Comparison of ENCODE assay signal across 10 cellular contexts in genomic region chr10:33772370-33773331, GRCh38.
DNase-seq lines count a peak whose midpoint lies in the region; ATAC-seq, FAIRE-seq and TF ChIP-seq lines count a peak whose summit lies in the region.
"Had no signal": no experiment of that assay in that cellular context is flagged by ENCODE, and none has a peak within 500 bp of the region (broad histone marks: within the 10 kb centered on the region; RNA-seq: fewer than 3 reads in every experiment).

No MANE protein-coding gene starts in this region.

- no peak overlapping the region for H3K4me2 ChIP-seq in GM23248 (ENCODE audit: unreplicated experiment)
- peak overlapping the region; percentile 78 for H3K4me2 ChIP-seq in neural progenitor cell

- H3K9ac ChIP-seq in GM23248 = no peak overlapping the region
- H3K9ac ChIP-seq in neural progenitor cell = no peak overlapping the region

- CTCF ChIA-PET in activated naive CD4-positive, alpha-beta T cell treated with anti-CD3 and anti-CD28 coated beads, Interleukin-2, amount 10 ng/mL, durations not matched to agents 7 days and 5 days (lab: Charles Lee) = no interaction called here

- H3K9me3 ChIP-seq in GM23248 (ENCODE audit: low read depth) (no peaks in the 10 kb centered on the region), neural progenitor cell (ENCODE audit: low read depth) (no peaks in the 10 kb centered on the region)
- H3K9me3 ChIP-seq: mucosa of descending colon had no signal

- DNase-seq in GM23248 = peak; percentile 11
- DNase-seq in NCI-H526 treated with DMSO at 0.1 percent for 48 hours (lab: John Stamatoyannopoulos, UW) = peak; percentile 93
- DNase-seq in fibroblast of the aortic adventitia (ENCODE audit: low read depth) = peak; percentile 46
- peak; percentile 84 for DNase-seq in neural progenitor cell (ENCODE audit: low spot score)
- no peak for DNase-seq in H54 (ENCODE audit: insufficient read length, low spot score)
- DNase-seq in activated naive CD4-positive, alpha-beta T cell treated with anti-CD3 and anti-CD28 coated beads, Interleukin-2, amount 10 ng/mL, durations not matched to agents 7 days and 5 days = no peak

- no peak for ATAC-seq in HG02642 (IDR thresholded peaks at IDR 0.05; ENCODE audit: poor library complexity, unreplicated experiment)
- ATAC-seq in HG03025 (IDR thresholded peaks at IDR 0.05; ENCODE audit: low FRiP score, unreplicated experiment) = no peak
- ATAC-seq: mucosa of descending colon had no signal

- H4K20me1 ChIP-seq in GM23248 (ENCODE audit: insufficient read depth) = no peaks in the 10 kb centered on the region
- H4K20me1 ChIP-seq in neural progenitor cell (ENCODE audit: low read depth) = no peaks in the 10 kb centered on the region

- H3K4me1 ChIP-seq in GM23248 (ENCODE audit: insufficient read depth) (no peaks in the 10 kb centered on the region), neural progenitor cell (peaks cover 26% of the 10 kb centered on the region)

- H3K36me3 Mint-ChIP-seq in neural progenitor cell = no peaks in the 10 kb centered on the region
- no peaks in the 10 kb centered on the region for H3K36me3 Mint-ChIP-seq in activated naive CD4-positive, alpha-beta T cell treated with anti-CD3 and anti-CD28 coated beads, Interleukin-2, amount 10 ng/mL, durations not matched to agents 7 days and 5 days

- H3K27me3 Mint-ChIP-seq in neural progenitor cell (ENCODE audit: insufficient read depth, low read depth) = peaks cover 11% of the 10 kb centered on the region
- H3K27me3 Mint-ChIP-seq in activated naive CD4-positive, alpha-beta T cell treated with anti-CD3 and anti-CD28 coated beads, Interleukin-2, amount 10 ng/mL, durations not matched to agents 7 days and 5 days = no peaks in the 10 kb centered on the region
- H3K27me3 Mint-ChIP-seq: stimulated activated naive CD8-positive, alpha-beta T cell treated with anti-CD3 and anti-CD28 coated beads, Interleukin-15, Interleukin-2, amounts not matched to agents 100 ng/mL and 50 ng/mL, for 24 hours had no signal

- H3F3A ChIP-seq in GM23248 (ENCODE audit: insufficient read depth) (no peaks in the 10 kb centered on the region), neural progenitor cell (ENCODE audit: low read depth) (peaks cover 18% of the 10 kb centered on the region)

- peaks cover 39% of the 10 kb centered on the region for H3K4me1 Mint-ChIP-seq in neural progenitor cell
- H3K4me1 Mint-ChIP-seq in activated naive CD4-positive, alpha-beta T cell treated with anti-CD3 and anti-CD28 coated beads, Interleukin-2, amount 10 ng/mL, durations not matched to agents 7 days and 5 days = no peaks in the 10 kb centered on the region

- no peaks in the 10 kb centered on the region for H3K9me3 Mint-ChIP-seq in neural progenitor cell
- H3K9me3 Mint-ChIP-seq in activated naive CD4-positive, alpha-beta T cell treated with anti-CD3 and anti-CD28 coated beads, Interleukin-2, amount 10 ng/mL, durations not matched to agents 7 days and 5 days = no peaks in the 10 kb centered on the region
- H3K9me3 Mint-ChIP-seq: stimulated activated naive CD8-positive, alpha-beta T cell treated with anti-CD3 and anti-CD28 coated beads, Interleukin-15, Interleukin-2, amounts not matched to agents 100 ng/mL and 50 ng/mL, for 24 hours had no signal

- in situ Hi-C loops in GM23248 (cut with MboI) = no loop called here

- H3K27ac Mint-ChIP-seq in neural progenitor cell = peak overlapping the region; percentile 75
- no peak overlapping the region for H3K27ac Mint-ChIP-seq in activated naive CD4-positive, alpha-beta T cell treated with anti-CD3 and anti-CD28 coated beads, Interleukin-2, amount 10 ng/mL, durations not matched to agents 7 days and 5 days
- H3K27ac Mint-ChIP-seq: stimulated activated naive CD8-positive, alpha-beta T cell treated with anti-CD3 and anti-CD28 coated beads, Interleukin-15, Interleukin-2, amounts not matched to agents 100 ng/mL and 50 ng/mL, for 24 hours had no signal

- no peak for TF ChIP-seq POLR2A in H54 (IDR thresholded peaks at IDR 0.05; ENCODE audit: low read depth, low read length)

- no peaks in the 10 kb centered on the region for H3K9me2 ChIP-seq in GM23248 (ENCODE audit: insufficient read depth)

- WGBS in GM23248 (ENCODE audit: low coverage in 1 of 2, low lambda C conversion rate in 2 of 2, missing lambda C conversion rate in 2 of 2), 2 experiments = 70 to 73% methylated on average over 19 of the region's 19 CpGs

- H3K27ac ChIP-seq in GM23248 (no peak overlapping the region), neural progenitor cell (no peak overlapping the region)

- FAIRE-seq in H54 (lab: Jason Lieb, UNC) = no peak

- H3K27me3 ChIP-seq in GM23248 (replicated peaks; ENCODE audit: insufficient read depth) (no peaks in the 10 kb centered on the region), neural progenitor cell (peaks cover 7% of the 10 kb centered on the region)

- H3K36me3 ChIP-seq in GM23248 (ENCODE audit: low read depth) (no peaks in the 10 kb centered on the region), neural progenitor cell (no peaks in the 10 kb centered on the region)

- peak overlapping the region; percentile 36 for H3K4me3 Mint-ChIP-seq in neural progenitor cell
- no peak overlapping the region for H3K4me3 Mint-ChIP-seq in activated naive CD4-positive, alpha-beta T cell treated with anti-CD3 and anti-CD28 coated beads, Interleukin-2, amount 10 ng/mL, durations not matched to agents 7 days and 5 days
- H3K4me3 Mint-ChIP-seq: stimulated activated naive CD8-positive, alpha-beta T cell treated with anti-CD3 and anti-CD28 coated beads, Interleukin-15, Interleukin-2, amounts not matched to agents 100 ng/mL and 50 ng/mL, for 24 hours had no signal

- no peak overlapping the region for H2AFZ ChIP-seq in GM23248
- no peak overlapping the region for H2AFZ ChIP-seq in neural progenitor cell (replicated peaks)

- TF ChIP-seq CTCF in fibroblast of the aortic adventitia (IDR thresholded peaks at IDR 0.05; ENCODE audit: insufficient read depth, low read length) = no peak
- TF ChIP-seq CTCF in neural progenitor cell (IDR thresholded peaks at IDR 0.05) = no peak

- no peaks in the 10 kb centered on the region for H3K79me2 ChIP-seq in GM23248 (ENCODE audit: insufficient read depth)
- no peaks in the 10 kb centered on the region for H3K79me2 ChIP-seq in neural progenitor cell (ENCODE audit: low read depth)

- H3K4me3 ChIP-seq in GM23248 = no peak overlapping the region
- H3K4me3 ChIP-seq in fibroblast of the aortic adventitia (ENCODE audit: low read depth, low read length) = no peak overlapping the region
- H3K4me3 ChIP-seq in neural progenitor cell = peak overlapping the region; percentile 40
- H3K4me3 ChIP-seq: mucosa of descending colon had no signal

Comparison
In these comparisons a context has a peak if more than half of its experiments do, and no peak if none do; other contexts are left out.
1. DNase-seq: peak in GM23248 (single experiment), NCI-H526 treated with DMSO at 0.1 percent for 48 hours (single experiment), fibroblast of the aortic adventitia (single experiment) and neural progenitor cell (single experiment); none in H54 (single experiment) and activated naive CD4-positive, alpha-beta T cell treated with anti-CD3 and anti-CD28 coated beads, Interleukin-2, amount 10 ng/mL, durations not matched to agents 7 days and 5 days (single experiment).